In genomic region chr5:134540747-134541733, GRCh38 we compare ENCODE assay signal across 1 cellular context.
TF ChIP-seq lines count a peak whose summit lies in the region.

No MANE protein-coding gene starts in this region.

TF ChIP-seq in GM23338, 12 proteins besides CTCF, POLR2A, EP300 and RAD21 (continued from another document):
- no peak for TF ChIP-seq REST (IDR thresholded peaks at IDR 0.05; ENCODE audit: unreplicated experiment)
- TF ChIP-seq ZNF462 (CRISPR knock-in tag; IDR thresholded peaks at IDR 0.05) = no peak
- no peak for TF ChIP-seq ZNF331 (CRISPR knock-in tag; IDR thresholded peaks at IDR 0.05; ENCODE audit: low read depth)
TF ChIP-seq in GM23338: peak in this region for 0.
